In genomic region chr13:98198683-98199082, GRCh38 we compare ENCODE assay signal across 26 cellular contexts. TPM values are rescaled to one million over a fixed set of nuclear protein-coding genes. Genes with fewer than 3 reads are reported as not detected.
"Had no signal": no experiment of that assay in that cellular context is flagged by ENCODE, and none has a peak within 500 bp of the region (broad histone marks: within the 10 kb centered on the region; RNA-seq: fewer than 3 reads in every experiment).

No MANE protein-coding gene starts in this region.

- H3K27me3 Mint-ChIP-seq: activated naive CD8-positive, alpha-beta T cell treated with anti-CD3 and anti-CD28 coated beads for 36 hours had no signal

- H3K27me3 ChIP-seq: brain microvascular endothelial cell, cardiac muscle cell, Peyer's patch, SJCRH30 had no signal

- DNase-seq: activated CD4-positive, alpha-beta T cell treated with anti-CD3 and anti-CD28 coated beads for 36 hours; activated CD4-positive, alpha-beta T cell treated with anti-CD3 and anti-CD28 coated beads, Interleukin-2, amount 50 U/mL, for 1 hour; activated CD8-positive, alpha-beta memory T cell treated with anti-CD3 and anti-CD28 coated beads, Interleukin-2, amount 50 U/mL, for 4 hours; activated CD8-positive, alpha-beta T cell treated with anti-CD3 and anti-CD28 coated beads for 36 hours; activated gamma-delta T cell treated with Interleukin-2 at 50 U/mL for 16 hours; activated naive CD4-positive, alpha-beta T cell treated with anti-CD3 and anti-CD28 coated beads, Interleukin-2, amount 10 ng/mL, durations not matched to agents 7 days and 5 days; activated naive CD8-positive, alpha-beta T cell treated with anti-CD3 and anti-CD28 coated beads for 36 hours; activated T-cell treated with anti-CD3 and anti-CD28 coated beads, Interleukin-2, amount 50 U/mL, for 72 hours; brain microvascular endothelial cell; Karpas-422; MM.1S; NCI-H1105; NCI-H1436; NCI-H1694 treated with DMSO at 0.1 percent for 48 hours; NCI-H2029 treated with DMSO at 0.1 percent for 48 hours; Peyer's patch; Right ventricle myocardium superior; SJCRH30; SK-N-SH; T-helper 1 cell had no signal

- H3K36me3 ChIP-seq: brain microvascular endothelial cell, cardiac muscle cell, Peyer's patch, SJCRH30 had no signal

- H3K4me3 Mint-ChIP-seq: activated CD4-positive, alpha-beta T cell treated with anti-CD3 and anti-CD28 coated beads for 36 hours; activated CD8-positive, alpha-beta T cell treated with anti-CD3 and anti-CD28 coated beads for 36 hours; activated naive CD4-positive, alpha-beta T cell treated with anti-CD3 and anti-CD28 coated beads, Interleukin-2, amount 10 ng/mL, durations not matched to agents 7 days and 5 days; activated naive CD8-positive, alpha-beta T cell treated with anti-CD3 and anti-CD28 coated beads for 36 hours; activated T-cell treated with anti-CD3 and anti-CD28 coated beads, Interleukin-2, amount 50 U/mL, for 72 hours had no signal

- H3K9me3 ChIP-seq: Peyer's patch, SJCRH30, SK-N-SH had no signal

- H3K27ac Mint-ChIP-seq: activated CD4-positive, alpha-beta T cell treated with anti-CD3 and anti-CD28 coated beads for 36 hours; activated CD8-positive, alpha-beta T cell treated with anti-CD3 and anti-CD28 coated beads for 36 hours; activated naive CD4-positive, alpha-beta T cell treated with anti-CD3 and anti-CD28 coated beads, Interleukin-2, amount 10 ng/mL, durations not matched to agents 7 days and 5 days; activated naive CD8-positive, alpha-beta T cell treated with anti-CD3 and anti-CD28 coated beads for 36 hours; activated T-cell treated with anti-CD3 and anti-CD28 coated beads, Interleukin-2, amount 50 U/mL, for 72 hours; activated T-helper 2 cell treated with anti-CD3 and anti-CD28 coated beads, Interferon-gamma antibody, Interleukin-2, Interleukin-4, amounts not matched to agents 10 μg/mL and 5 μg/mL and 100 μg/mL, durations not matched to agents 14 hours and 24 hours and 36 hours had no signal

- H3K9me2 ChIP-seq: SK-N-SH had no signal

- H3K9ac ChIP-seq: SK-N-SH had no signal

- H3K4me1 Mint-ChIP-seq: activated CD4-positive, alpha-beta T cell treated with anti-CD3 and anti-CD28 coated beads for 36 hours; activated naive CD4-positive, alpha-beta T cell treated with anti-CD3 and anti-CD28 coated beads, Interleukin-2, amount 10 ng/mL, durations not matched to agents 7 days and 5 days; activated naive CD8-positive, alpha-beta T cell treated with anti-CD3 and anti-CD28 coated beads for 36 hours had no signal

- H3K4me2 ChIP-seq: SK-N-SH had no signal

- H3K4me3 ChIP-seq: cardiac muscle cell, Peyer's patch, SJCRH30 had no signal

- H3K4me1 ChIP-seq: Peyer's patch, SJCRH30 had no signal

- H3K9me3 Mint-ChIP-seq: activated CD8-positive, alpha-beta T cell treated with anti-CD3 and anti-CD28 coated beads for 36 hours; activated naive CD4-positive, alpha-beta T cell treated with anti-CD3 and anti-CD28 coated beads, Interleukin-2, amount 10 ng/mL, durations not matched to agents 7 days and 5 days; activated naive CD8-positive, alpha-beta T cell treated with anti-CD3 and anti-CD28 coated beads for 36 hours; activated T-cell treated with anti-CD3 and anti-CD28 coated beads, Interleukin-2, amount 50 U/mL, for 72 hours; activated T-helper 2 cell treated with anti-CD3 and anti-CD28 coated beads, Interferon-gamma antibody, Interleukin-2, Interleukin-4, amounts not matched to agents 10 μg/mL and 5 μg/mL and 100 μg/mL, durations not matched to agents 14 hours and 24 hours and 36 hours had no signal

- H3K36me3 Mint-ChIP-seq: activated naive CD4-positive, alpha-beta T cell treated with anti-CD3 and anti-CD28 coated beads, Interleukin-2, amount 10 ng/mL, durations not matched to agents 7 days and 5 days; activated naive CD8-positive, alpha-beta T cell treated with anti-CD3 and anti-CD28 coated beads for 36 hours had no signal

- H3K27ac ChIP-seq: brain microvascular endothelial cell, Peyer's patch, RWPE1, SJCRH30, VCaP had no signal

- ATAC-seq: activated CD4-positive, alpha-beta T cell treated with anti-CD3 and anti-CD28 coated beads for 36 hours; activated CD8-positive, alpha-beta T cell treated with anti-CD3 and anti-CD28 coated beads for 36 hours; activated T-cell treated with anti-CD3 and anti-CD28 coated beads, Interleukin-2, amount 50 U/mL, for 72 hours had no signal

RNA-seq across cellular contexts. Expression of gene RNF113B, which starts 21.6 kb away (rescaled TPM):
- total RNA-seq: activated CD4-positive, alpha-beta T cell treated with anti-CD3 and anti-CD28 coated beads for 36 hours; activated CD8-positive, alpha-beta T cell treated with anti-CD3 and anti-CD28 coated beads for 36 hours; activated naive CD8-positive, alpha-beta T cell treated with anti-CD3 and anti-CD28 coated beads for 36 hours; activated T-cell treated with anti-CD3 and anti-CD28 coated beads, Interleukin-2, amount 50 U/mL, for 72 hours; activated T-helper 2 cell treated with anti-CD3 and anti-CD28 coated beads, Interferon-gamma antibody, Interleukin-2, Interleukin-4, amounts not matched to agents 10 μg/mL and 5 μg/mL and 100 μg/mL, durations not matched to agents 14 hours and 24 hours and 36 hours; cardiac muscle cell; Peyer's patch; Right ventricle myocardium superior; SJCRH30; T-helper 2 cell treated with Interferon-gamma antibody and Interleukin-4, amounts not matched to agents 100 ng/mL and 5 ng/mL, for 36 hours had no signal
- polyA plus RNA-seq: adipose tissue, SK-N-SH had no signal
